In the genomic region with DNA sequence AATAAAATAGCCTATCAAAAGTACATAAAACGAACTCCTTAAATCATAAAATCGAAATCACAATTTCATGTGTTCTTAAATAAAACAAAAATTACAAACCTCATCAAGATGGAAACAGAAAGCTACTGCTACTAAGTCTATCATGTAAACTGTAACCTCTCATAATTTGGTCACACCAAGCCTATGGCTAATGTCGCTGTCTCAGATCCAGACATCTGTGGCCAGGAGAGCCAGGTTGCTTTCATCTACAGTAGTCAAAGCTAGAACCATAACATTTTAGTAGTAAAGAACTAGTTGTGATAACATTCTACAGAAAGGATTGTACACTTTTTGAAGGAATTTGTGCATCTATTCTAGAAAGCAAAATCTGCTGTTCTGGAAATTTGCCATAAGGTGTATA, we compare ENCODE assay signal across 25 cellular contexts.
"Had no signal": no experiment of that assay in that cellular context is flagged by ENCODE, and none has a peak within 500 bp of the region (broad histone marks: within the 10 kb centered on the region; RNA-seq: fewer than 3 reads in every experiment).

No MANE protein-coding gene starts in this region.

- H3K36me3 ChIP-seq: adrenal gland, esophagus muscularis mucosa, gastrocnemius medialis, heart right ventricle had no signal

- H3K36me3 Mint-ChIP-seq: activated naive CD8-positive, alpha-beta T cell treated with anti-CD3 and anti-CD28 coated beads for 36 hours had no signal

- H3K27ac ChIP-seq: adrenal gland, body of pancreas, esophagus muscularis mucosa, foreskin keratinocyte, gastrocnemius medialis, heart right ventricle, hepatocyte had no signal

- DNase-seq: activated CD4-positive, alpha-beta memory T cell treated with anti-CD3 and anti-CD28 coated beads, Interleukin-2, amount 10 ng/mL, durations not matched to agents 7 days and 5 days; activated CD4-positive, CD25-positive, alpha-beta regulatory T cell; activated CD4-positive, CD25-positive, alpha-beta regulatory T cell treated with anti-CD3 and anti-CD28 coated beads, Interleukin-2, amount 50 U/mL, for 72 hours; activated CD8-positive, alpha-beta memory T cell treated with anti-CD3 and anti-CD28 coated beads, Interleukin-2, amount 50 U/mL, for 48 hours; activated gamma-delta T cell; activated naive CD4-positive, alpha-beta T cell; activated naive CD4-positive, alpha-beta T cell treated with anti-CD3 and anti-CD28 coated beads, Interleukin-2, amount 50 U/mL, for 16 hours; activated naive CD8-positive, alpha-beta T cell treated with anti-CD3 and anti-CD28 coated beads for 36 hours; activated naive CD8-positive, alpha-beta T cell treated with anti-CD3 and anti-CD28 coated beads, Interleukin-2, amount 50 U/mL, for 24 hours; activated T-cell treated with anti-CD3 and anti-CD28 coated beads, Interleukin-2, amount 50 U/mL, for 4 hours; amygdala; aorta; body of pancreas; caudate nucleus; cortex of kidney; effector CD4-positive, alpha-beta T cell; gastrocnemius medialis; glutamatergic neuron; heart right ventricle had no signal

- H3K27ac Mint-ChIP-seq: activated CD4-positive, alpha-beta memory T cell treated with anti-CD3 and anti-CD28 coated beads, Interleukin-2, amount 10 ng/mL, durations not matched to agents 7 days and 5 days; activated naive CD8-positive, alpha-beta T cell treated with anti-CD3 and anti-CD28 coated beads for 36 hours; activated naive CD8-positive, alpha-beta T cell treated with anti-CD3 and anti-CD28 coated beads, Interleukin-2, amount 50 U/mL, for 24 hours; activated T-helper 1 cell treated with anti-CD3 and anti-CD28 coated beads, Interleukin-12 subunit alpha, Interleukin-12 subunit beta, Interleukin-2, Interleukin-4 antibody, amounts not matched to agents 30 ng/mL and 10 ng/mL and 1 ng/mL, durations not matched to agents 14 hours and 24 hours and 36 hours; effector memory CD8-positive, alpha-beta T cell had no signal

- H3K4me1 ChIP-seq: adrenal gland, body of pancreas, foreskin keratinocyte had no signal

- ATAC-seq: body of pancreas had no signal

- H3K27me3 ChIP-seq: adrenal gland, body of pancreas, esophagus muscularis mucosa, foreskin keratinocyte, gastrocnemius medialis, heart right ventricle, hepatocyte had no signal

- H3K4me2 ChIP-seq: hepatocyte had no signal

- H3K4me3 Mint-ChIP-seq: activated CD4-positive, alpha-beta memory T cell treated with anti-CD3 and anti-CD28 coated beads, Interleukin-2, amount 10 ng/mL, durations not matched to agents 7 days and 5 days; activated naive CD8-positive, alpha-beta T cell treated with anti-CD3 and anti-CD28 coated beads for 36 hours; activated naive CD8-positive, alpha-beta T cell treated with anti-CD3 and anti-CD28 coated beads, Interleukin-2, amount 50 U/mL, for 24 hours; activated T-cell treated with anti-CD3 and anti-CD28 coated beads, Interleukin-2, amount 50 U/mL, for 4 hours; activated T-helper 1 cell treated with anti-CD3 and anti-CD28 coated beads, Interleukin-12 subunit alpha, Interleukin-12 subunit beta, Interleukin-2, Interleukin-4 antibody, amounts not matched to agents 30 ng/mL and 10 ng/mL and 1 ng/mL, durations not matched to agents 14 hours and 24 hours and 36 hours; effector memory CD8-positive, alpha-beta T cell had no signal

- H3K4me3 ChIP-seq: adrenal gland, body of pancreas, esophagus muscularis mucosa, gastrocnemius medialis, heart right ventricle, hepatocyte had no signal

- H3K9me3 Mint-ChIP-seq: activated CD4-positive, alpha-beta memory T cell treated with anti-CD3 and anti-CD28 coated beads, Interleukin-2, amount 10 ng/mL, durations not matched to agents 7 days and 5 days; activated naive CD8-positive, alpha-beta T cell treated with anti-CD3 and anti-CD28 coated beads for 36 hours; activated naive CD8-positive, alpha-beta T cell treated with anti-CD3 and anti-CD28 coated beads, Interleukin-2, amount 50 U/mL, for 24 hours; activated T-cell treated with anti-CD3 and anti-CD28 coated beads, Interleukin-2, amount 50 U/mL, for 4 hours; activated T-helper 1 cell treated with anti-CD3 and anti-CD28 coated beads, Interleukin-12 subunit alpha, Interleukin-12 subunit beta, Interleukin-2, Interleukin-4 antibody, amounts not matched to agents 30 ng/mL and 10 ng/mL and 1 ng/mL, durations not matched to agents 14 hours and 24 hours and 36 hours; effector memory CD8-positive, alpha-beta T cell had no signal

- H3K27me3 Mint-ChIP-seq: activated CD4-positive, alpha-beta memory T cell treated with anti-CD3 and anti-CD28 coated beads, Interleukin-2, amount 10 ng/mL, durations not matched to agents 7 days and 5 days; activated naive CD8-positive, alpha-beta T cell treated with anti-CD3 and anti-CD28 coated beads for 36 hours; activated naive CD8-positive, alpha-beta T cell treated with anti-CD3 and anti-CD28 coated beads, Interleukin-2, amount 50 U/mL, for 24 hours had no signal

- H3K9me3 ChIP-seq: adrenal gland, body of pancreas, esophagus muscularis mucosa, gastrocnemius medialis had no signal

- H2AFZ ChIP-seq: hepatocyte had no signal

- H3K79me2 ChIP-seq: hepatocyte had no signal

- H3K4me1 Mint-ChIP-seq: activated naive CD8-positive, alpha-beta T cell treated with anti-CD3 and anti-CD28 coated beads, Interleukin-2, amount 50 U/mL, for 24 hours had no signal
